Comparison of ENCODE assay signal across 8 cellular contexts in the genomic region with DNA sequence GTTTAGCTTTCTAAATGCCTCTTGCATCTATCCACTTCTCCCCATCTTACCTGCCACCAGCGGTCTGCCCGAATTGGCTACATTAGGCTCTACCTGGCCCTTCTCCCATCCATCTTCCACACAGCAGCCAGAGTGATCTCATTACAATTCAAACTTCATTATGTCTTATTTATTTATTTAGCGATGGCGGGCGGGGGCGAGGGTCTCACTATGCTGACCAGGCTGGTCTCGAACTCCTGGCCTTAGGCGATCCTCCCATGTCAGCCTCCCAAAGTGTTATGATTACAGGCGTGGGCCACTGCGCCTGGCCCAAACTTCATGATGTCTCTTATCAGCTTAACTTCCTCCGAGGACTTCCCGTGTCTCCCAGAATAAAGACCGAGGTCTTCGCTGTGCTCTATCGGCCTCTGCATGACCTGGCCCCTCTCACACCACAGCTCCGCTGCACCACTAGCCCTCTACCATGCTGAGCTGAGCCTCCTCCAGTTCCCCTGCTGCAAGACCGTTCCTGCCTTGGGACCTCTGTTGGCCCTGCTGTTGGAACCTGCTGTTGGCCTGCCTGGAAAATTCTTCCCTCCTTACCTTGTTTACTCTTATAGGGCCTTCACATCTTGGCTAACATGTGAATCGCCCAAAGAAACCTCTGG. TPM values are rescaled to one million over a fixed set of nuclear protein-coding genes. Genes with fewer than 3 reads are reported as not detected.
DNase-seq lines count a peak whose midpoint lies in the region; ATAC-seq and TF ChIP-seq lines count a peak whose summit lies in the region.

No MANE protein-coding gene starts in this region.

- TF ChIP-seq CTCF in 22Rv1 (IDR thresholded peaks at IDR 0.05) (no peak), GM12864 (IDR thresholded peaks at IDR 0.05; ENCODE audit: low read depth, low read length, missing control alignments) (no peak), OCI-LY7 (conservative IDR thresholded peaks at IDR 0.05; ENCODE audit: low read length) (no peak), cardiac fibroblast (IDR thresholded peaks at IDR 0.05; ENCODE audit: low read depth, low read length) (no peak)

- no peak for DNase-seq in GM12864 (ENCODE audit: low read depth)
- DNase-seq in OCI-LY7 (ENCODE audit: low spot score) = no peak
- peak in 1 of 2 donors; percentile 35 for DNase-seq in cardiac fibroblast (ENCODE audit: low read depth in 2 of 2)
- DNase-seq in memory B cell (ENCODE audit: low spot score in 2 of 2) = peak in 1 of 2 donors; percentile 23
- no peak for DNase-seq in HK-2 (ENCODE audit: unreplicated experiment)
- no peak for DNase-seq in HPDE6-E6E7 (ENCODE audit: extremely low spot score)

- no peak overlapping the region for H3K27ac Mint-ChIP-seq in memory B cell

- CTCF ChIA-PET in OCI-LY7 (lab: Charles Lee; ENCODE audit: unreplicated experiment) = no interaction called here

- WGBS in urinary bladder = 27% methylated on average over 18 of the region's 18 CpGs

- no peaks in the 10 kb centered on the region for H3K9me2 ChIP-seq in OCI-LY7 (ENCODE audit: insufficient read depth, low read length)

- no peaks in the 10 kb centered on the region; the same call in 1 of the 2 replicates for H4K20me1 ChIP-seq in OCI-LY7 (ENCODE audit: insufficient read depth, low read length)

- BruUV-seq in OCI-LY7 (replicated peaks; lab: Mats Ljungman, UMichigan) = no TSS peak

- POLR2A ChIA-PET in OCI-LY7 (lab: Charles Lee) = no interaction called here

- no peaks in the 10 kb centered on the region for H3K36me3 Mint-ChIP-seq in memory B cell

- no peaks in the 10 kb centered on the region for H3K79me2 ChIP-seq in OCI-LY7 (ENCODE audit: insufficient read depth, low read depth, low read length)

- no peaks in the 10 kb centered on the region for H3K9me3 ChIP-seq in OCI-LY7 (ENCODE audit: low read length)

- H3K4me3 Mint-ChIP-seq in memory B cell = peak overlapping the region; percentile 77

- peaks cover 13% of the 10 kb centered on the region for H3K4me1 Mint-ChIP-seq in memory B cell

- H3K27me3 Mint-ChIP-seq in memory B cell = peaks cover 22% of the 10 kb centered on the region

- H3K9me3 Mint-ChIP-seq in memory B cell = no peaks in the 10 kb centered on the region

- H3K4me3 ChIP-seq in GM12864 (ENCODE audit: low read depth, low read length) = peak overlapping the region; percentile 65
- peak overlapping the region; percentile 66 for H3K4me3 ChIP-seq in OCI-LY7 (ENCODE audit: low read depth, low read length, poor library complexity, severe bottlenecking)
- peak overlapping the region; percentile 76 to 86 for H3K4me3 ChIP-seq in cardiac fibroblast (replicated peaks in 1 of 2; ENCODE audit: low read depth in 2 of 2, low read length in 2 of 2)
- peak overlapping the region; percentile 99 for H3K4me3 ChIP-seq in urinary bladder (ENCODE audit: low read depth, low read length)

- H3K4me1 ChIP-seq in OCI-LY7 (ENCODE audit: insufficient read depth, low read length, poor library complexity, severe bottlenecking) (peaks cover 14% of the 10 kb centered on the region), urinary bladder (ENCODE audit: insufficient read depth) (peaks cover 2% of the 10 kb centered on the region)

- H3K27ac ChIP-seq in 22Rv1 = peak overlapping the region; percentile 90
- H3K27ac ChIP-seq in OCI-LY7 (ENCODE audit: low read depth, low read length, poor library complexity, severe bottlenecking) = no peak overlapping the region
- no peak overlapping the region for H3K27ac ChIP-seq in urinary bladder (ENCODE audit: low read depth)

- intact Hi-C loops in OCI-LY7 (cut with micrococcal nuclease; ENCODE audit: unreplicated experiment) = no loop called here

- no peak for ATAC-seq in memory B cell (ENCODE audit: low read depth)

- peak overlapping the region; percentile 84 for H3K4me2 ChIP-seq in OCI-LY7 (ENCODE audit: low read length)

- no peaks in the 10 kb centered on the region for H3K36me3 ChIP-seq in OCI-LY7 (ENCODE audit: insufficient read depth, low read length)
- no peaks in the 10 kb centered on the region for H3K36me3 ChIP-seq in urinary bladder (ENCODE audit: insufficient read depth)

- no peak overlapping the region for H2AFZ ChIP-seq in OCI-LY7 (ENCODE audit: low read length)

RNA-seq across cellular contexts. Expression of a gene that starts 0.9 kb away (rescaled TPM):
- total RNA-seq in OCI-LY7 (2014; rRNA removed; shearing (Covaris generic)) = 1.9 and 5.0 TPM in 2 replicates
- total RNA-seq in OCI-LY7 (2022) (9.3 and 9.4 TPM in 2 replicates), urinary bladder (149 TPM)
- polyA plus RNA-seq in urinary bladder = 121 TPM

Comparison
In these comparisons a context has a peak if more than half of its experiments do, and no peak if none do; other contexts are left out.
1. RNA of a gene that starts 0.9 kb away (total RNA-seq): 149 TPM in urinary bladder (single experiment); 1.9 to 9.4 TPM in OCI-LY7; every median in the first group is over 10 times any median in the second.
2. Peak in every context shown above with its lines, with median percentiles within 50 percentile points of each other: H3K4me3 ChIP-seq.